In genomic region chr6:15505463-15505918, GRCh38 we compare ENCODE assay signal across 10 cellular contexts.
DNase-seq lines count a peak whose midpoint lies in the region; ATAC-seq and TF ChIP-seq lines count a peak whose summit lies in the region.
"Had no signal": no experiment of that assay in that cellular context is flagged by ENCODE, and none has a peak within 500 bp of the region (broad histone marks: within the 10 kb centered on the region; RNA-seq: fewer than 3 reads in every experiment).

No MANE protein-coding gene starts in this region.

- 73 to 94% methylated on average over 16 to 18 of the region's 18 CpGs for WGBS in body of pancreas, 2 donors
- 87% methylated on average over 12 of the region's 18 CpGs for WGBS in right lobe of liver (ENCODE audit: insufficient coverage, low coverage, low lambda C conversion rate, missing lambda C conversion rate)
- 76 to 85% (median 80%) methylated on average over 18 of the region's 18 CpGs for WGBS in spleen, 5 donors

- H3K27ac ChIP-seq in body of pancreas: peak overlapping the region in 3 of 4 donors; percentile 41 to 67 (median 55)
- H3K27ac ChIP-seq in right lobe of liver: peak overlapping the region in 2 of 3 donors; percentile 53 to 55
- H3K27ac ChIP-seq in spleen: peak overlapping the region in 6 of 8 donors; percentile 18 to 57 (median 49)
- peak overlapping the region in 1 of 2 donors; percentile 20 for H3K27ac ChIP-seq in left lung

- H3K4me1 ChIP-seq in body of pancreas: peaks cover 19% of the 10 kb centered on the region
- peaks cover 0 to 22% (median 6%) of the 10 kb centered on the region in 4 donors for H3K4me1 ChIP-seq in right lobe of liver
- peaks cover 0 to 78% (median 15%) of the 10 kb centered on the region in 6 donors for H3K4me1 ChIP-seq in spleen
- H3K4me1 ChIP-seq in left lung: peaks cover 16 to 33% of the 10 kb centered on the region in 2 donors

- H3K9me3 ChIP-seq in body of pancreas: no peaks in the 10 kb centered on the region
- no peaks in the 10 kb centered on the region for H3K9me3 ChIP-seq in right lobe of liver
- no peaks in the 10 kb centered on the region for H3K9me3 ChIP-seq in spleen
- no peaks in the 10 kb centered on the region for H3K9me3 ChIP-seq in MG63
- no peaks in the 10 kb centered on the region for H3K9me3 ChIP-seq in left lung

- no peak for TF ChIP-seq POLR2A in body of pancreas (IDR thresholded peaks at IDR 0.05)
- no peak for TF ChIP-seq POLR2A in right lobe of liver (IDR thresholded peaks at IDR 0.05)
- TF ChIP-seq POLR2A in spleen (IDR thresholded peaks at IDR 0.05): no peak

- no peak for TF ChIP-seq CTCF in body of pancreas (IDR thresholded peaks at IDR 0.05)
- no peak for TF ChIP-seq CTCF in right lobe of liver (IDR thresholded peaks at IDR 0.05)
- TF ChIP-seq CTCF in spleen (IDR thresholded peaks at IDR 0.05 in 8 of 11, conservative IDR thresholded peaks at IDR 0.05 in 3 of 11): no peak
- no peak for TF ChIP-seq CTCF in left lung (IDR thresholded peaks at IDR 0.05)

- ATAC-seq in body of pancreas (no peak), right lobe of liver (no peak), HG03378 (IDR thresholded peaks at IDR 0.05; ENCODE audit: unreplicated experiment) (no peak), left lung (no peak)

- intact Hi-C loops in body of pancreas (cut with DNase I) (no loop called here), right lobe of liver (cut with DNase I) (no loop called here), spleen (cut with DNase I; ENCODE audit: low total_unique reads) (no loop called here), left lung (cut with DNase I) (no loop called here)

- H3K36me3 ChIP-seq in body of pancreas (replicated peaks in 1 of 2; ENCODE audit: insufficient read depth in 1 of 2, low read depth in 2 of 2) (no peaks in the 10 kb centered on the region), right lobe of liver (peaks cover 0 to 18% (median 3%) of the 10 kb centered on the region in 4 donors), spleen (peaks cover 4 to 100% (median 61%) of the 10 kb centered on the region in 6 donors), MG63 (no peaks in the 10 kb centered on the region), left lung (peaks cover 0 to 85% of the 10 kb centered on the region in 2 donors)

- DNase-seq in MV-4-11 (lab: John Stamatoyannopoulos, UW) (peak; percentile 44), body of pancreas (peak in 2 of 4 donors; percentile 10), right lobe of liver (no peak), spleen (peak; percentile 74), MG63 (no peak), left lung (no peak), iPS-NIHi7 (ENCODE audit: extremely low spot score) (no peak)
- DNase-seq: Calu3, Karpas-422 had no signal

- H3K4me3 ChIP-seq in body of pancreas: no peak overlapping the region
- H3K4me3 ChIP-seq in right lobe of liver: peak overlapping the region in 1 of 3 donors; percentile 12
- peak overlapping the region in 1 of 8 donors; percentile 8 for H3K4me3 ChIP-seq in spleen
- no peak overlapping the region for H3K4me3 ChIP-seq in MG63
- no peak overlapping the region for H3K4me3 ChIP-seq in left lung

- H3K27me3 ChIP-seq in body of pancreas (no peaks in the 10 kb centered on the region), right lobe of liver (no peaks in the 10 kb centered on the region), spleen (replicated peaks in 1 of 7) (no peaks in the 10 kb centered on the region), MG63 (no peaks in the 10 kb centered on the region), left lung (no peaks in the 10 kb centered on the region)

Comparison
In these comparisons a context has a peak if more than half of its experiments do, and no peak if none do; other contexts are left out.
1. DNase-seq: peak in MV-4-11 (single experiment) and spleen (single experiment); none in right lobe of liver (0 of 3), MG63 (single experiment), left lung (0 of 2) and iPS-NIHi7 (single experiment).